9 cellular contexts compared by ENCODE assay signal in genomic region chr17:2786176-2786881, GRCh38. TPM values are rescaled to one million over a fixed set of nuclear protein-coding genes. Genes with fewer than 3 reads are reported as not detected.
DNase-seq lines count a peak whose midpoint lies in the region; ATAC-seq and TF ChIP-seq lines count a peak whose summit lies in the region.
"Had no signal": no experiment of that assay in that cellular context is flagged by ENCODE, and none has a peak within 500 bp of the region (broad histone marks: within the 10 kb centered on the region; RNA-seq: fewer than 3 reads in every experiment).

No MANE protein-coding gene starts in this region.

- H3K27me3 ChIP-seq in colonic mucosa (no peaks in the 10 kb centered on the region), left lung (peaks cover 0 to 24% of the 10 kb centered on the region in 2 donors)

- TF ChIP-seq CTCF in GM12875 (IDR thresholded peaks at IDR 0.05; ENCODE audit: borderline replicate concordance, insufficient read depth, low read depth, low read length) (peak; percentile 89), colonic mucosa (IDR thresholded peaks at IDR 0.05) (peak; percentile 88), left lung (IDR thresholded peaks at IDR 0.05) (peak; percentile 58 to 86)

- intact Hi-C loops in colonic mucosa (cut with DNase I), result no loop called here
- intact Hi-C loops in left lung (cut with DNase I), result no loop called here

- no peaks in the 10 kb centered on the region for H3K36me3 ChIP-seq in colonic mucosa
- no peaks in the 10 kb centered on the region for H3K36me3 ChIP-seq in left lung

- H3K9ac ChIP-seq in colonic mucosa (ENCODE audit: low read depth in 2 of 2, low read length in 2 of 2), result no peak overlapping the region

- no peak overlapping the region for H3K4me3 ChIP-seq in GM12875 (ENCODE audit: low read depth, low read length)
- no peak overlapping the region for H3K4me3 ChIP-seq in colonic mucosa
- H3K4me3 ChIP-seq in left lung, result peak overlapping the region in 1 of 2 donors; percentile 11

- peak overlapping the region; percentile 36 for H3K27ac ChIP-seq in colonic mucosa
- no peak overlapping the region for H3K27ac ChIP-seq in left lung

- DNase-seq in HPDE6-E6E7 (ENCODE audit: extremely low spot score) (peak; percentile 74), NCI-H748 treated with DMSO at 0.1 percent for 48 hours (lab: John Stamatoyannopoulos, UW) (peak; percentile 90), colonic mucosa (peak; percentile 98), left lung (peak; percentile 89 to 96)
- peak; percentile 95 for DNase-seq in activated CD4-positive, alpha-beta T cell treated with anti-CD3 and anti-CD28 coated beads for 48 hours
- DNase-seq in stimulated activated CD4-positive, alpha-beta T cell treated with anti-CD3 and anti-CD28 coated beads, Interleukin-4, amount 100 ng/mL, for 24 hours, result peak; percentile 92

- ATAC-seq in left lung (peak; percentile 96), HG03095 (IDR thresholded peaks at IDR 0.05; ENCODE audit: unreplicated experiment) (no peak)

- no peaks in the 10 kb centered on the region for H3K4me1 ChIP-seq in colonic mucosa
- H3K4me1 ChIP-seq in left lung, result peaks cover 0 to 26% of the 10 kb centered on the region in 2 donors

- H3K9me3 ChIP-seq in colonic mucosa, result no peaks in the 10 kb centered on the region
- no peaks in the 10 kb centered on the region for H3K9me3 ChIP-seq in left lung

RNA-seq across cellular contexts. Expression of gene RAP1GAP2, which starts 9.9 kb away (rescaled TPM):
- 10 to 100 TPM; 45.2 to 45.4 TPM for total RNA-seq in colonic mucosa
- 10 to 100 TPM; 12.0 to 14.5 TPM for total RNA-seq in left lung

RNA-seq across cellular contexts. Expression of gene CCDC92B, which starts 36.9 kb away (rescaled TPM):
- total RNA-seq in colonic mucosa (1 to 10 TPM in 1 of 2 donors, under 1 TPM in 1; 0.72 to 1.8 TPM), left lung (under 1 TPM; 0.15 to 0.18 TPM)
- total RNA-seq: subcutaneous adipose tissue had no signal
